ENCODE assay signal across 1 cellular context in the genomic region with DNA sequence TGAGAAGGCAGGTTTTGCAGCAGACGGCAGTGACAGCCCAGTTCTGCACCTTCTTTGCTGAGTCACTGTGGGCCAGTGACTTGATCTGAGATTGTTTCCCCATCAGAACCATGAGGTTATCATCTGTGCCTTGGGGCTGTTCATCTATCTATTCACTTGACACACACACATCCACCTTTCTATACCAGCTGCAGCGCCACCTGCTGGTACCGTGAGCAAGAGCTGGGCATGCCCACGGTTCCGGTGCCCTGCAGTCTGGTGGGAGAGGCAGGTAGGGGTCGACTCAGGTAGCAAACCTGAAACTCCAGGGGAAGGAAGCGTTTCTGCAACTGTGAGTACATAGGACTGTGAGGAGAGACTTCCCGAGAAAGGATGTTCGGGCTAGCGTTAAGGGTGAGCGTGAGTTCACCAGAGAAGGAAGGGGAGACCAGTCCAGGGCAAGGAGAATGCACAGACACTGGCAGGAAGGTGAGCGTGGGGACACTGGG.
TF ChIP-seq lines count a peak whose summit lies in the region.

No MANE protein-coding gene starts in this region.

TF ChIP-seq in GM12878, 131 proteins besides CTCF, POLR2A, EP300 and RAD21:
- TF ChIP-seq HDGF (IDR thresholded peaks at IDR 0.05), result 0 out of 2 replicates have a peak, but pooled peaks have one; percentile 16
- no peak for TF ChIP-seq ESRRA (IDR thresholded peaks at IDR 0.05; ENCODE audit: low read length)
- peak; percentile 35; the same call in 1 of the 2 replicates for TF ChIP-seq SMC3 (IDR thresholded peaks at IDR 0.05; ENCODE audit: borderline replicate concordance, low read length)
- no peak for TF ChIP-seq FOXM1 (IDR thresholded peaks at IDR 0.05; ENCODE audit: low read depth, low read length)
- no peak for TF ChIP-seq FOXK2 (IDR thresholded peaks at IDR 0.05)
- TF ChIP-seq ZBED1 (IDR thresholded peaks at IDR 0.05; ENCODE audit: borderline replicate concordance), result no peak
